1 cellular context compared by ENCODE assay signal in genomic region chr14:35124127-35124526, GRCh38.
TF ChIP-seq lines count a peak whose summit lies in the region.

No MANE protein-coding gene starts in this region.

TF ChIP-seq in WTC11, 78 proteins besides CTCF, POLR2A, EP300 and RAD21 (continued from another document):
- no peak for TF ChIP-seq AFF4 (CRISPR knock-in tag; IDR thresholded peaks at IDR 0.05; ENCODE audit: borderline replicate concordance)
